ENCODE assay signal across 11 cellular contexts in the genomic region with DNA sequence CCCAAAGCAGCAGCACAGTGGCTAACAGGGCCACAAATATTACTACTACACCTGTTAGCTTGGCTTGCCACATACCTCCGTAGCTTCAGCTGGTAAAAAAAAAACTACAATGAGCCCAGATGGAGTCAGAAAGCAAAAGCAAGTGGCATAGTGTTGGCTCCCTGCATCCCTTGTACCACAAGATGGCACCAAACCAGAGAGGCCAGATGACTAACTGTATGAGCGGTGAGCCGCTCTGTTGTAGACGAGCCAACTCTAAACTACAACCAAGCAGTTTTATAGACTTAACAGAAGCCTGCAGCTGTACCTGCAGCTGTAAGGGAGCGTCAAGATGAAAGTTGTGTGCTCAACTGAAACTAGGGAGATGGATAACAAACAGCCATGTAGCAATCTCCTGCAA.
A peak's percentile ranks its signal among the peaks of the same experiment; 100 is the strongest.
DNase-seq lines count a peak whose midpoint lies in the region; FAIRE-seq and TF ChIP-seq lines count a peak whose summit lies in the region.
"Had no signal": no experiment of that assay in that cellular context is flagged by ENCODE, and none has a peak within 500 bp of the region (broad histone marks: within the 10 kb centered on the region; RNA-seq: fewer than 3 reads in every experiment).

No MANE protein-coding gene starts in this region.

- FAIRE-seq in small intestine (lab: Jason Lieb, UNC): no peak

- no peak overlapping the region for H3K27ac ChIP-seq in small intestine (ENCODE audit: low read depth in 1 of 2, low read length in 1 of 2)

- no peak overlapping the region for H3K4me3 Mint-ChIP-seq in endothelial cell (ENCODE audit: unreplicated experiment)
- H3K4me3 Mint-ChIP-seq: nephron had no signal

- no peaks in the 10 kb centered on the region for H3K36me3 ChIP-seq in small intestine (ENCODE audit: control insufficient read depth in 2 of 2, insufficient read depth in 2 of 2, low read length in 2 of 2)

- intact Hi-C loops in posterior cingulate gyrus (cut with DNase I): no loop called here

- H3K4me1 Mint-ChIP-seq in endothelial cell (ENCODE audit: unreplicated experiment): no peaks in the 10 kb centered on the region
- H3K4me1 Mint-ChIP-seq: IgD-negative memory B cell, nephron had no signal

- WGBS in small intestine, 3 donors: 30 to 57% (median 47%) methylated on average over 5 of the region's 5 CpGs

- DNase-seq in NCI-H82 (lab: John Stamatoyannopoulos, UW) (peak; percentile 34), NCI-H82 treated with DMSO at 0.1 percent for 48 hours (lab: John Stamatoyannopoulos, UW; ENCODE audit: unreplicated experiment) (no peak), LoVo (ENCODE audit: low spot score) (peak; percentile 36), endothelial cell (ENCODE audit: low spot score) (peak; percentile 7), small intestine (peak; percentile 5), occipital lobe (lab: John Stamatoyannopoulos, UW) (no peak), ureter (ENCODE audit: low spot score) (no peak), posterior cingulate gyrus (no peak)
- DNase-seq: activated naive CD4-positive, alpha-beta T cell treated with anti-CD3 and anti-CD28 coated beads, Interleukin-2, amount 50 U/mL, for 16 hours had no signal

- H3K9me3 Mint-ChIP-seq in endothelial cell (ENCODE audit: unreplicated experiment): no peaks in the 10 kb centered on the region
- H3K9me3 Mint-ChIP-seq: IgD-negative memory B cell, nephron had no signal

- TF ChIP-seq CTCF in endothelial cell (IDR thresholded peaks at IDR 0.05; ENCODE audit: unreplicated experiment): no peak

- H3K27me3 Mint-ChIP-seq in endothelial cell (ENCODE audit: unreplicated experiment): peaks cover 1% of the 10 kb centered on the region
- H3K27me3 Mint-ChIP-seq: IgD-negative memory B cell had no signal

- no peaks in the 10 kb centered on the region for H3K36me3 Mint-ChIP-seq in endothelial cell (ENCODE audit: low read depth, unreplicated experiment)
- H3K36me3 Mint-ChIP-seq: IgD-negative memory B cell had no signal

- no peaks in the 10 kb centered on the region for H3K27me3 ChIP-seq in small intestine (ENCODE audit: control insufficient read depth in 2 of 2, insufficient read depth in 2 of 2, low read length in 2 of 2)

- no peaks in the 10 kb centered on the region for H3K9me3 ChIP-seq in small intestine (ENCODE audit: control insufficient read depth, low read depth)

- no peak overlapping the region for H3K4me3 ChIP-seq in small intestine (ENCODE audit: low read depth in 1 of 2, low read length in 2 of 2)

- H3K27ac Mint-ChIP-seq in endothelial cell (ENCODE audit: unreplicated experiment): no peak overlapping the region
- H3K27ac Mint-ChIP-seq: IgD-negative memory B cell, nephron had no signal

- no peaks in the 10 kb centered on the region for H3K4me1 ChIP-seq in small intestine (ENCODE audit: control insufficient read depth in 2 of 2, insufficient read depth in 1 of 2, low read depth in 1 of 2, low read length in 1 of 2)

Comparison
In these comparisons a context has a peak if more than half of its experiments do, and no peak if none do; other contexts are left out.
1. DNase-seq: peak in NCI-H82 (single experiment), LoVo (single experiment), endothelial cell (single experiment) and small intestine (single experiment); none in NCI-H82 treated with DMSO at 0.1 percent for 48 hours (single experiment), occipital lobe (single experiment), ureter (single experiment) and posterior cingulate gyrus (0 of 10).